In genomic region chr20:5657190-5657872, GRCh38 we compare ENCODE assay signal across 8 cellular contexts. TPM values are rescaled to one million over a fixed set of nuclear protein-coding genes. Genes with fewer than 3 reads are reported as not detected.
DNase-seq lines count a peak whose midpoint lies in the region; ATAC-seq and TF ChIP-seq lines count a peak whose summit lies in the region.

No MANE protein-coding gene starts in this region.

- no peak overlapping the region for H3K4me3 ChIP-seq in adrenal gland
- H3K4me3 ChIP-seq in hepatocyte = no peak overlapping the region
- H3K4me3 ChIP-seq in smooth muscle cell = no peak overlapping the region

- 7 to 18% (median 17%) methylated on average over 10 to 11 of the region's 11 CpGs for WGBS in adrenal gland, 4 donors
- WGBS in hepatocyte (ENCODE audit: low lambda C conversion rate, missing lambda C conversion rate) = 62% methylated on average over 11 of the region's 11 CpGs
- 57% methylated on average over 11 of the region's 11 CpGs for WGBS in smooth muscle cell (ENCODE audit: low lambda C conversion rate)

- peaks cover 32 to 34% of the 10 kb centered on the region in 2 donors for H3K4me1 ChIP-seq in adrenal gland (replicated peaks in 1 of 2)
- H3K4me1 ChIP-seq in hepatocyte (ENCODE audit: insufficient read depth) = peaks cover 31% of the 10 kb centered on the region
- no peaks in the 10 kb centered on the region for H3K4me1 ChIP-seq in smooth muscle cell (ENCODE audit: low read depth)

- no peak for TF ChIP-seq POLR2A in adrenal gland (IDR thresholded peaks at IDR 0.05)

- no peaks in the 10 kb centered on the region for H3F3A ChIP-seq in smooth muscle cell (ENCODE audit: low read depth)

- H2AFZ ChIP-seq in hepatocyte (no peak overlapping the region), smooth muscle cell (ENCODE audit: low read depth) (peak overlapping the region; percentile 60)

- H3K9me2 ChIP-seq in hepatocyte (replicated peaks; ENCODE audit: insufficient read depth) = no peaks in the 10 kb centered on the region

- no peak for ATAC-seq in GM19463 (IDR thresholded peaks at IDR 0.05; ENCODE audit: unreplicated experiment)
- no peak for ATAC-seq in HG02973 (IDR thresholded peaks at IDR 0.05; ENCODE audit: unreplicated experiment)
- no peak for ATAC-seq in HG03095 (IDR thresholded peaks at IDR 0.05; ENCODE audit: unreplicated experiment)

- H4K20me1 ChIP-seq in hepatocyte (ENCODE audit: insufficient read depth, poor library complexity, severe bottlenecking) = no peaks in the 10 kb centered on the region
- H4K20me1 ChIP-seq in smooth muscle cell (ENCODE audit: low read depth) = no peaks in the 10 kb centered on the region

- H3K36me3 ChIP-seq in adrenal gland (replicated peaks in 1 of 2) = no peaks in the 10 kb centered on the region
- no peaks in the 10 kb centered on the region for H3K36me3 ChIP-seq in hepatocyte (replicated peaks; ENCODE audit: insufficient read depth, low read depth)
- no peaks in the 10 kb centered on the region for H3K36me3 ChIP-seq in smooth muscle cell (ENCODE audit: low read depth)

- no peaks in the 10 kb centered on the region for H3K9me3 ChIP-seq in adrenal gland (replicated peaks in 1 of 3)
- no peaks in the 10 kb centered on the region for H3K9me3 ChIP-seq in hepatocyte (ENCODE audit: low read depth)
- no peaks in the 10 kb centered on the region for H3K9me3 ChIP-seq in smooth muscle cell (replicated peaks; ENCODE audit: low read depth)

- TF ChIP-seq CTCF in adrenal gland (IDR thresholded peaks at IDR 0.05) (no peak), hepatocyte (IDR thresholded peaks at IDR 0.05; ENCODE audit: poor library complexity) (no peak), smooth muscle cell (IDR thresholded peaks at IDR 0.05; ENCODE audit: borderline replicate concordance, insufficient read depth, poor library complexity, severe bottlenecking) (no peak)

- H3K79me2 ChIP-seq in hepatocyte (no peaks in the 10 kb centered on the region), smooth muscle cell (ENCODE audit: low read depth) (no peaks in the 10 kb centered on the region)

- H3K27ac ChIP-seq in adrenal gland = peak overlapping the region; percentile 55 to 91 (median 79)
- peak overlapping the region; percentile 89 for H3K27ac ChIP-seq in hepatocyte
- no peak overlapping the region for H3K27ac ChIP-seq in smooth muscle cell (ENCODE audit: low read depth)

- H3K4me2 ChIP-seq in hepatocyte (peak overlapping the region; percentile 28), smooth muscle cell (peak overlapping the region; percentile 40)

- no peak overlapping the region for H3K9ac ChIP-seq in smooth muscle cell (ENCODE audit: low read depth)

- intact Hi-C loops in adrenal gland (cut with DNase I) = loop anchor here in 1 of 2 donors (10.0 kb wide), 1 partner anchor 57 kb away; no protein-coding TSS in a partner anchor

- no peaks in the 10 kb centered on the region for H3K27me3 ChIP-seq in adrenal gland
- no peaks in the 10 kb centered on the region for H3K27me3 ChIP-seq in hepatocyte
- no peaks in the 10 kb centered on the region for H3K27me3 ChIP-seq in smooth muscle cell (ENCODE audit: low read depth)

- DNase-seq in HK-2 (ENCODE audit: unreplicated experiment) (peak; percentile 72), adrenal gland (peak; percentile 52 to 86 (median 73)), hepatocyte (ENCODE audit: low spot score) (peak; percentile 65), smooth muscle cell (lab: John Stamatoyannopoulos, UW; ENCODE audit: unreplicated experiment) (no peak), ecto neural progenitor cell (ENCODE audit: low spot score) (no peak)

RNA-seq across cellular contexts. Expression of gene GPCPD1, which starts 46.5 kb away (rescaled TPM):
- total RNA-seq in adrenal gland (10 to 100 TPM in 6 of 8 donors, 1 to 10 TPM in 2; 8.4 to 39.8 (median 35.2) TPM), hepatocyte (18.6 and 27.9 TPM in 2 replicates), smooth muscle cell (10.0 and 18.6 TPM in 2 replicates)
- polyA plus RNA-seq in adrenal gland (10 to 100 TPM; 30.7 to 44.0 (median 42.8) TPM), hepatocyte (8.8 and 10.6 TPM in 2 replicates), smooth muscle cell (7.6 and 9.4 TPM in 2 replicates)

Comparison
In these comparisons a context has a peak if more than half of its experiments do, and no peak if none do; other contexts are left out.
1. DNase-seq: peak in HK-2 (single experiment), adrenal gland (7 of 7) and hepatocyte (single experiment); none in smooth muscle cell (single experiment) and ecto neural progenitor cell (single experiment).